Comparison of ENCODE assay signal across 17 cellular contexts in genomic region chr18:48844271-48844670, GRCh38.
DNase-seq lines count a peak whose midpoint lies in the region; ATAC-seq and TF ChIP-seq lines count a peak whose summit lies in the region.
"Had no signal": no experiment of that assay in that cellular context is flagged by ENCODE, and none has a peak within 500 bp of the region (broad histone marks: within the 10 kb centered on the region; RNA-seq: fewer than 3 reads in every experiment).

No MANE protein-coding gene starts in this region.

- in situ Hi-C loops in Panc1 (cut with HindIII; ENCODE audit: low pct_unique_long_range_greater_than_20kb, low sequenced_read_pairs) (loop anchor here (5.0 kb wide), 1 partner anchor 78 kb away; no protein-coding TSS in a partner anchor), GM13976 (cut with MboI; ENCODE audit: low sequenced_read_pairs, unreplicated experiment) (no loop called here)

- POLR2A ChIA-PET in CD4-positive, alpha-beta T cell (lab: Charles Lee), result interaction anchor here (0.9 to 3.0 kb wide), 5 partner anchors 8 to 643 kb away, joined by 3 to 16 read pairs (median 4); partner anchors contain the start of gene C18orf32
- POLR2A ChIA-PET in Panc1 (lab: Charles Lee), result no interaction called here

- TF ChIP-seq CTCF in CD4-positive, alpha-beta T cell (IDR thresholded peaks at IDR 0.05), result no peak
- no peak for TF ChIP-seq CTCF in Panc1 (IDR thresholded peaks at IDR 0.05)
- no peak for TF ChIP-seq CTCF in nephron (IDR thresholded peaks at IDR 0.05; ENCODE audit: unreplicated experiment in 3 of 3)
- no peak for TF ChIP-seq CTCF in GM13976 (IDR thresholded peaks at IDR 0.05; ENCODE audit: borderline replicate concordance, control extremely low read depth, extremely low read depth, insufficient read depth, missing control alignments)

- H3K27me3 ChIP-seq in CD4-positive, alpha-beta T cell (ENCODE audit: control insufficient read depth, insufficient read depth, low read length), result no peaks in the 10 kb centered on the region
- no peaks in the 10 kb centered on the region for H3K27me3 ChIP-seq in Panc1 (ENCODE audit: control insufficient read depth, insufficient read depth, low read length)
- H3K27me3 ChIP-seq: BE2C, Peyer's patch had no signal

- DNase-seq in CD4-positive, alpha-beta T cell, result no peak
- no peak for DNase-seq in Panc1 (ENCODE audit: low read depth, low spot score)
- DNase-seq in immature natural killer cell, result no peak
- DNase-seq in GM03348 (ENCODE audit: low spot score), result no peak
- no peak for DNase-seq in GM13976 (ENCODE audit: low spot score)
- DNase-seq in superior temporal gyrus (ENCODE audit: extremely low spot score), result no peak
- DNase-seq: BE2C, EL, H9, Karpas-422, NCI-H1436, NCI-H2029 treated with DMSO at 0.1 percent for 48 hours, NCI-H510A, Peyer's patch, SIG-M5 had no signal

- H3K9me3 ChIP-seq in CD4-positive, alpha-beta T cell (ENCODE audit: control insufficient read depth, low read length), result no peaks in the 10 kb centered on the region
- no peaks in the 10 kb centered on the region for H3K9me3 ChIP-seq in Panc1 (ENCODE audit: control insufficient read depth, insufficient read depth, low read depth, low read length)
- H3K9me3 ChIP-seq: BE2C, Peyer's patch had no signal

- no peak overlapping the region for H3K27ac ChIP-seq in CD4-positive, alpha-beta T cell (ENCODE audit: low read depth, low read length)
- peak overlapping the region; percentile 68; the same call in 1 of the 2 replicates for H3K27ac ChIP-seq in Panc1 (ENCODE audit: low read length)

- ATAC-seq in CD4-positive, alpha-beta T cell (ENCODE audit: poor library complexity), result no peak
- ATAC-seq in Panc1 (no peak), HG02870 (IDR thresholded peaks at IDR 0.05; ENCODE audit: unreplicated experiment) (no peak)

- no peak overlapping the region for H3K4me3 ChIP-seq in Panc1 (ENCODE audit: low read depth in 2 of 2, low read length in 2 of 2)
- H3K4me3 ChIP-seq: Peyer's patch had no signal

- H3K4me3 Mint-ChIP-seq in CD4-positive, alpha-beta T cell, result no peak overlapping the region
- H3K4me3 Mint-ChIP-seq in immature natural killer cell (peak overlapping the region; percentile 15 to 63 (median 51)), nephron (no peak overlapping the region)
- H3K4me3 Mint-ChIP-seq: H9 had no signal

- H3K9me3 Mint-ChIP-seq in CD4-positive, alpha-beta T cell, result no peaks in the 10 kb centered on the region
- H3K9me3 Mint-ChIP-seq in immature natural killer cell (no peaks in the 10 kb centered on the region), nephron (no peaks in the 10 kb centered on the region)
- H3K9me3 Mint-ChIP-seq: H9 had no signal

- no peaks in the 10 kb centered on the region for H3K36me3 Mint-ChIP-seq in CD4-positive, alpha-beta T cell (ENCODE audit: low read depth)
- H3K36me3 Mint-ChIP-seq in immature natural killer cell (peaks cover 0 to 15% (median 0%) of the 10 kb centered on the region in 3 donors), nephron (ENCODE audit: low read depth) (peaks cover 8% of the 10 kb centered on the region)

- H3K36me3 ChIP-seq in Panc1 (ENCODE audit: control insufficient read depth, insufficient read depth, low read length), result no peaks in the 10 kb centered on the region
- H3K36me3 ChIP-seq: BE2C, Peyer's patch had no signal

- intact Hi-C loops in CD4-positive, alpha-beta T cell (cut with DNase I, micrococcal nuclease), result loop anchor here (5.0 kb wide), 3 partner anchors 63 to 108 kb away; partner anchors contain the start of gene SMAD7 (in 1 of the 2)
- intact Hi-C loops in Panc1 (cut with micrococcal nuclease; ENCODE audit: unreplicated experiment), result no loop called here

- H3K4me1 Mint-ChIP-seq in CD4-positive, alpha-beta T cell (ENCODE audit: low read depth), result peaks cover 77% of the 10 kb centered on the region
- H3K4me1 Mint-ChIP-seq in immature natural killer cell, result peaks cover 73 to 77% of the 10 kb centered on the region in 2 donors
- peaks cover 80% of the 10 kb centered on the region for H3K4me1 Mint-ChIP-seq in nephron

- peak overlapping the region; percentile 18 for H3K27ac Mint-ChIP-seq in CD4-positive, alpha-beta T cell
- peak overlapping the region; percentile 85 to 99 (median 97) for H3K27ac Mint-ChIP-seq in immature natural killer cell
- peak overlapping the region; percentile 82 to 99 (median 98) for H3K27ac Mint-ChIP-seq in nephron

- BruUV-seq in Panc1 (replicated peaks; lab: Mats Ljungman, UMichigan), result no TSS peak

- H3K27me3 Mint-ChIP-seq in CD4-positive, alpha-beta T cell, result no peaks in the 10 kb centered on the region
- H3K27me3 Mint-ChIP-seq in immature natural killer cell (ENCODE audit: low read depth in 3 of 3), result peaks cover 2 to 12% (median 7%) of the 10 kb centered on the region in 3 donors
- H3K27me3 Mint-ChIP-seq in nephron (ENCODE audit: low read depth), result no peaks in the 10 kb centered on the region

- H3K4me1 ChIP-seq in Panc1 (ENCODE audit: control insufficient read depth, insufficient read depth, low read length), result peaks cover 46% of the 10 kb centered on the region

- CTCF ChIA-PET in CD4-positive, alpha-beta T cell (lab: Charles Lee), result interaction anchor here (1.5 kb wide), 1 partner anchor 32 kb away, joined by 3 read pairs; no protein-coding TSS in a partner anchor
- CTCF ChIA-PET in Panc1 (lab: Charles Lee), result no interaction called here

Comparison
In these comparisons a context has a peak if more than half of its experiments do, and no peak if none do; other contexts are left out.
1. H3K27ac Mint-ChIP-seq: peak in every context shown above with its lines; median percentile 98 in nephron; 97 in immature natural killer cell; 18 in CD4-positive, alpha-beta T cell.
2. H3K4me3 Mint-ChIP-seq: peak in immature natural killer cell (5 of 5); none in CD4-positive, alpha-beta T cell (single experiment) and nephron (0 of 3).